8 cellular contexts compared by ENCODE assay signal in genomic region chr16:14015948-14016347, GRCh38. TPM values are rescaled to one million over a fixed set of nuclear protein-coding genes. Genes with fewer than 3 reads are reported as not detected.
A peak's percentile ranks its signal among the peaks of the same experiment; 100 is the strongest.
DNase-seq lines count a peak whose midpoint lies in the region; ATAC-seq and TF ChIP-seq lines count a peak whose summit lies in the region.

No MANE protein-coding gene starts in this region.

- H3K27ac ChIP-seq in SK-N-SH (ENCODE audit: low read depth in 2 of 2, low read length in 1 of 2) = no peak overlapping the region
- peak overlapping the region; percentile 65 to 73 for H3K27ac ChIP-seq in uterus

- CTCF ChIA-PET in SK-N-SH (lab: Yijun Ruan, JAX) = no interaction called here

- no peaks in the 10 kb centered on the region for H3K36me3 ChIP-seq in SK-N-SH (replicated peaks in 1 of 2; ENCODE audit: control insufficient read depth in 1 of 2, insufficient read depth in 2 of 2, low read length in 1 of 2)
- H3K36me3 ChIP-seq in uterus = no peaks in the 10 kb centered on the region

- H3K79me2 ChIP-seq in SK-N-SH (ENCODE audit: insufficient read depth) = no peaks in the 10 kb centered on the region

- H2AFZ ChIP-seq in SK-N-SH (ENCODE audit: low read depth) = no peak overlapping the region

- no peaks in the 10 kb centered on the region for H3K9me3 ChIP-seq in SK-N-SH
- no peaks in the 10 kb centered on the region for H3K9me3 ChIP-seq in uterus

- DNase-seq in SK-N-SH = no peak
- DNase-seq in dedifferentiated amniotic fluid mesenchymal stem cell (ENCODE audit: extremely low spot score) = peak; percentile 82
- peak; percentile 74 to 88 for DNase-seq in lower leg skin (ENCODE audit: low spot score in 2 of 2)
- DNase-seq in uterus = peak in 1 of 2 donors; percentile 44
- DNase-seq in effector CD4-positive, alpha-beta T cell = no peak

- H3K4me3 ChIP-seq in SK-N-SH (ENCODE audit: low read depth in 2 of 2, low read length in 1 of 2) (no peak overlapping the region), lower leg skin (ENCODE audit: low read depth, poor library complexity, severe bottlenecking) (no peak overlapping the region), uterus (no peak overlapping the region)

- TF ChIP-seq EP300 in SK-N-SH (IDR thresholded peaks at IDR 0.05; ENCODE audit: borderline replicate concordance in 1 of 2, low read depth in 1 of 2, low read length in 1 of 2) = no peak

- H3K27me3 ChIP-seq in SK-N-SH (ENCODE audit: insufficient read depth) (no peaks in the 10 kb centered on the region), uterus (no peaks in the 10 kb centered on the region)

- no peak for TF ChIP-seq RAD21 in SK-N-SH (IDR thresholded peaks at IDR 0.05; ENCODE audit: low read length)

- no peaks in the 10 kb centered on the region for H3F3A ChIP-seq in SK-N-SH (replicated peaks; ENCODE audit: insufficient read depth)

- POLR2A ChIA-PET in SK-N-SH (lab: Yijun Ruan, JAX) = no interaction called here

- TF ChIP-seq POLR2A in lower leg skin (IDR thresholded peaks at IDR 0.05) (no peak), uterus (IDR thresholded peaks at IDR 0.05) (no peak)

- no peaks in the 10 kb centered on the region for H4K20me1 ChIP-seq in SK-N-SH (ENCODE audit: insufficient read depth)

- ATAC-seq in SK-N-SH treated with all-trans-retinoic acid at 6 μM for 48 hours = no peak
- no peak for ATAC-seq in HG03342 (IDR thresholded peaks at IDR 0.05; ENCODE audit: unreplicated experiment)
- no peak for ATAC-seq in GM18519 (IDR thresholded peaks at IDR 0.05; ENCODE audit: low FRiP score, unreplicated experiment)

- TF ChIP-seq CTCF in SK-N-SH (IDR thresholded peaks at IDR 0.05) (no peak), lower leg skin (IDR thresholded peaks at IDR 0.05) (no peak), uterus (IDR thresholded peaks at IDR 0.05) (no peak)

- H3K4me2 ChIP-seq in SK-N-SH = no peak overlapping the region

- H3K4me1 ChIP-seq in SK-N-SH (ENCODE audit: control insufficient read depth in 1 of 2, insufficient read depth in 2 of 2, low read depth in 1 of 2, low read length in 1 of 2) (peaks cover 11 to 12% of the 10 kb centered on the region in 2 experiments; a peak in 2 of 4 replicates), uterus (no peaks in the 10 kb centered on the region)

- intact Hi-C loops in lower leg skin (cut with DNase I; ENCODE audit: low total_unique reads) = no loop called here
- intact Hi-C loops in uterus (cut with DNase I; ENCODE audit: low total_unique reads) = no loop called here

- WGBS in SK-N-SH (ENCODE audit: low lambda C conversion rate) = 55% methylated on average over 2 of the region's 2 CpGs
- 12 to 18% methylated on average over 2 of the region's 2 CpGs for WGBS in lower leg skin, 2 donors

- H3K9me2 ChIP-seq in SK-N-SH = no peaks in the 10 kb centered on the region

- no peak overlapping the region for H3K9ac ChIP-seq in SK-N-SH

TF ChIP-seq in SK-N-SH, 30 proteins besides CTCF, POLR2A, EP300 and RAD21:
- TF ChIP-seq REST (IDR thresholded peaks at IDR 0.05; ENCODE audit: low read depth, low read length) (no peak), TCF12 (IDR thresholded peaks at IDR 0.05) (peak; percentile 19; the same call in 1 of the 2 replicates)
TF ChIP-seq in SK-N-SH: peak in this region for 1.

TF ChIP-seq in SK-N-SH treated with all-trans-retinoic acid at 6 μM for 48 hours, 23 proteins besides CTCF, POLR2A, EP300 and RAD21:
- no peak for TF ChIP-seq POU6F1 (CRISPR knock-in tag; IDR thresholded peaks at IDR 0.05; ENCODE audit: borderline replicate concordance, low read depth)
- no peak for TF ChIP-seq BACH2 (CRISPR knock-in tag; IDR thresholded peaks at IDR 0.05; ENCODE audit: borderline replicate concordance)
- TF ChIP-seq ZNF565 (CRISPR knock-in tag; conservative IDR thresholded peaks at IDR 0.05; ENCODE audit: low read depth) = no peak

RNA-seq across cellular contexts. Expression of gene MRTFB, which starts 55.2 kb away (rescaled TPM):
- polyA plus RNA-seq in SK-N-SH (2012; rRNA removed) = 3.3 and 4.6 TPM in 2 replicates
- 4.1 and 4.5 TPM in 2 replicates for polyA plus RNA-seq in SK-N-SH (2012; cell fraction: cytosol; rRNA removed)
- polyA plus RNA-seq in SK-N-SH (2012; cell fraction: nucleus; rRNA removed) = 13.6 and 18.2 TPM in 2 replicates
- total RNA-seq in lower leg skin = 100 to 1,000 TPM in 1 of 4 donors, 10 to 100 TPM in 3; 31.9 to 128 (median 56.4) TPM
- total RNA-seq in uterus = 100 to 1,000 TPM in 1 of 4 donors, 10 to 100 TPM in 3; 49.8 to 178 (median 75.1) TPM

Comparison
In these comparisons a context has a peak if more than half of its experiments do, and no peak if none do; other contexts are left out.
1. DNase-seq: peak in dedifferentiated amniotic fluid mesenchymal stem cell (single experiment) and lower leg skin (2 of 2); none in SK-N-SH (single experiment) and effector CD4-positive, alpha-beta T cell (single experiment).
2. H3K27ac ChIP-seq: peak in uterus (2 of 2); none in SK-N-SH (0 of 2).